Comparison of ENCODE assay signal across 14 cellular contexts in the genomic region with DNA sequence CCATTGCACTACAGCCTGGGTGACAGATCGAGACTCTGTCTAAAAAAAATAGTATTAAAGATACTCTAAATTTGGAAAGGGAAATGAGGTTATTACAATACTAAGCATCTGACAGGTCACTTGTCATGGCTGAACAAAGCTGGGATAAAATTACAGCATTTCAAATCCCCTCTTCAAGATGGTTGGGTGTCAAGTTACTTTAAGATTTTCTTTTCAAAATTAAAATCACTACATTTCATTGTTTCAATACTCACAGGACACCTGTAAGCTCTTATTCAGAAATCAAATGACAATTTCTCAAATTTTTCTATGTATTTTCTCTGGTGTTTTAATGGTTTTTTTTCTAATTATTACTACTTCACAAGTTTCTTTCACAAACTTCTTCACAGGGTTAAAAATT. TPM values are rescaled to one million over a fixed set of nuclear protein-coding genes. Genes with fewer than 3 reads are reported as not detected.
A peak's percentile ranks its signal among the peaks of the same experiment; 100 is the strongest.
DNase-seq lines count a peak whose midpoint lies in the region; ATAC-seq and TF ChIP-seq lines count a peak whose summit lies in the region.
"Had no signal": no experiment of that assay in that cellular context is flagged by ENCODE, and none has a peak within 500 bp of the region (broad histone marks: within the 10 kb centered on the region; RNA-seq: fewer than 3 reads in every experiment).

No MANE protein-coding gene starts in this region.

- H3K27me3 ChIP-seq in A673 (replicated peaks; ENCODE audit: insufficient read depth, low read depth, low read length, poor library complexity) (no peaks in the 10 kb centered on the region), iPS-18a (ENCODE audit: control insufficient read depth, insufficient read depth, low read length) (no peaks in the 10 kb centered on the region)
- H3K27me3 ChIP-seq: SJCRH30 had no signal

- DNase-seq in A673 (ENCODE audit: low spot score), result no peak
- no peak for DNase-seq in GM12865 (ENCODE audit: low read depth)
- no peak for DNase-seq in T-helper 17 cell
- DNase-seq in HEK293T (ENCODE audit: extremely low spot score), result no peak
- no peak for DNase-seq in stimulated activated CD4-positive, alpha-beta T cell treated with anti-CD3 and anti-CD28 coated beads, Interleukin-2, amount 100 ng/mL, for 24 hours
- DNase-seq in retina, result no peak
- no peak for DNase-seq in NOMO-1 treated with dmso at 0.1 percent for 144 hours (lab: John Stamatoyannopoulos, UW; ENCODE audit: unreplicated experiment)
- DNase-seq: activated naive CD4-positive, alpha-beta T cell treated with anti-CD3 and anti-CD28 coated beads, Interleukin-2, amount 10 ng/mL, durations not matched to agents 7 days and 5 days; cortex of kidney; foreskin fibroblast; NCI-H1092 treated with DMSO at 0.1 percent for 48 hours; NCI-H524 treated with DMSO at 0.1 percent for 48 hours; SJCRH30 had no signal

- peaks cover 42% of the 10 kb centered on the region for H3K4me1 ChIP-seq in A673 (ENCODE audit: insufficient read depth, low read length, poor library complexity, severe bottlenecking)
- peaks cover 17% of the 10 kb centered on the region for H3K4me1 ChIP-seq in iPS-18a (ENCODE audit: control insufficient read depth, low read depth, low read length)

- H3K4me3 ChIP-seq in A673 (ENCODE audit: low read depth, low read length, poor library complexity, severe bottlenecking) (peak overlapping the region; percentile 2), GM12865 (ENCODE audit: low read depth, low read length) (peak overlapping the region; percentile 8; the same call in 1 of the 2 replicates), iPS-18a (ENCODE audit: low read length) (peak overlapping the region; percentile 7)
- H3K4me3 ChIP-seq: SJCRH30 had no signal

- H3K4me1 Mint-ChIP-seq in T-helper 17 cell, result peaks cover 48% of the 10 kb centered on the region

- no TSS peak for BruUV-seq in A673 (replicated peaks; lab: Mats Ljungman, UMichigan)

- no peak overlapping the region for H3K4me3 Mint-ChIP-seq in T-helper 17 cell

- TF ChIP-seq CTCF in A673 (conservative IDR thresholded peaks at IDR 0.05; ENCODE audit: low read depth, low read length) (no peak), GM12865 (IDR thresholded peaks at IDR 0.05; ENCODE audit: insufficient read depth, low read depth, low read length, missing control alignments) (no peak)

- POLR2A ChIA-PET in A673 (lab: Charles Lee; ENCODE audit: low non-redundant PET) (no interaction called here), HEK293T (lab: Yijun Ruan, JAX) (interaction anchor here (0.7 kb wide), 1 partner anchor 48 kb away, joined by 3 read pairs; a partner anchor contains a TSS)

- H3K9me3 ChIP-seq in A673 (ENCODE audit: low read depth, low read length, poor library complexity, severe bottlenecking) (no peaks in the 10 kb centered on the region), T-helper 17 cell (ENCODE audit: control insufficient read depth, low read length, poor library complexity, severe bottlenecking) (no peaks in the 10 kb centered on the region), iPS-18a (ENCODE audit: control insufficient read depth, low read depth, low read length) (no peaks in the 10 kb centered on the region)
- H3K9me3 ChIP-seq: SJCRH30 had no signal

- intact Hi-C loops in A673 (cut with micrococcal nuclease; ENCODE audit: unreplicated experiment), result no loop called here

- ATAC-seq in T-helper 17 cell, result no peak

- H3K36me3 ChIP-seq in A673 (ENCODE audit: insufficient read depth, low read length, poor library complexity, severe bottlenecking) (peaks cover 99% of the 10 kb centered on the region), iPS-18a (ENCODE audit: control insufficient read depth, low read depth, low read length) (peaks cover 96% of the 10 kb centered on the region)

- peaks cover 6% of the 10 kb centered on the region for H3K36me3 Mint-ChIP-seq in T-helper 17 cell (ENCODE audit: low read depth)

- H3K27me3 Mint-ChIP-seq in T-helper 17 cell, result no peaks in the 10 kb centered on the region
- H3K27me3 Mint-ChIP-seq: activated naive CD4-positive, alpha-beta T cell treated with anti-CD3 and anti-CD28 coated beads, Interleukin-2, amount 10 ng/mL, durations not matched to agents 7 days and 5 days had no signal

- H3K9ac ChIP-seq in iPS-18a (ENCODE audit: low read length), result no peak overlapping the region

- peak overlapping the region; percentile 99 for H3K27ac Mint-ChIP-seq in T-helper 17 cell

- CTCF ChIA-PET in A673 (lab: Charles Lee) (no interaction called here), HEK293T (lab: Yijun Ruan, JAX) (interaction anchor here (0.7 to 1.5 kb wide), 2 partner anchors 48 to 83 kb away, joined by 3 read pairs; a partner anchor contains a TSS)

- no peak overlapping the region for H3K27ac ChIP-seq in A673 (ENCODE audit: low read depth, low read length, poor library complexity, severe bottlenecking)
- no peak overlapping the region for H3K27ac ChIP-seq in iPS-18a (ENCODE audit: low read length)
- H3K27ac ChIP-seq: SJCRH30 had no signal

TF ChIP-seq in HEK293T, 16 proteins besides CTCF, POLR2A, EP300 and RAD21:
- TF ChIP-seq ZNF384 (IDR thresholded peaks at IDR 0.05) (no peak), FOXM1 (IDR thresholded peaks at IDR 0.05; ENCODE audit: borderline replicate concordance) (no peak), FOXK2 (IDR thresholded peaks at IDR 0.05) (no peak), ELF4 (IDR thresholded peaks at IDR 0.05) (no peak), TARDBP (IDR thresholded peaks at IDR 0.05) (no peak), NFRKB (IDR thresholded peaks at IDR 0.05) (no peak), LEF1 (IDR thresholded peaks at IDR 0.05; ENCODE audit: borderline replicate concordance) (no peak), BHLHE40 (IDR thresholded peaks at IDR 0.05; ENCODE audit: borderline replicate concordance) (no peak), CTBP1 (IDR thresholded peaks at IDR 0.05; ENCODE audit: borderline replicate concordance) (no peak), SP1 (IDR thresholded peaks at IDR 0.05) (no peak), SUZ12 (IDR thresholded peaks at IDR 0.05) (no peak), ARNT (IDR thresholded peaks at IDR 0.05) (no peak)

RNA-seq across cellular contexts. Expression of a gene that starts 5.7 kb away (rescaled TPM):
- 222 and 275 TPM in 2 replicates for total RNA-seq in A673 (2021)
- 100 to 1,000 TPM; 129 to 143 TPM for total RNA-seq in T-helper 17 cell

RNA-seq across cellular contexts. Expression of a gene that starts 5.8 kb away (rescaled TPM):
- total RNA-seq in A673 (2021) (24.3 and 26.2 TPM in 2 replicates), T-helper 17 cell (10 to 100 TPM; 12.1 to 13.9 TPM)

RNA-seq across cellular contexts. Expression of a gene that starts 48.5 kb away (rescaled TPM):
- 63.4 and 67.9 TPM in 2 replicates for total RNA-seq in A673 (2021)
- total RNA-seq in T-helper 17 cell, result 10 to 100 TPM; 58.5 to 61.8 TPM
